In the genomic region with DNA sequence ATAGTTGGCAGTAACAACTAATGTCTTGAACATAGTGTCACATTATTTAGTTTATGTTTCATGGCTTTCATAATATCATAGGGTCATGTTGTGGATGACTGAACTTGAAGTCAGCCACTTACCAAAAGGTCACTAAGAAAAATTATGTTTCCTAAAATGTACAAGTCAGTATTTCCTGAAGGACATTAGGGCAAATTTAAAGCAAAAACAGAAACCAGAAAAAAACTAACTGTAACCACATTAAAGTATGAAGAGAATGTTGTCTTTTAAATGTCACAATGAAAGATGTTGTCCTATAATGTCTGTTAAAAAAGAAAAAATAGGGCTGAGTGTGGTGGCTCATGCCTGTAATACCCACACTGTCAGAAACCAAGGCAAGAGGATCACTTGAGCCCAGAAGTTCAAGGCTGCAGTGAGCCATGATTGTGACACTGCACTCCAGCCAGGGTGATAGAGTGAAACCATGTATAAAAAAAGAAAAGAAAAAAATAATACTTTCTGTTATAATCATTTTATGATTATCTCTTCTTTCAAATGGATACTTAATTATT, we compare ENCODE assay signal across 17 cellular contexts. TPM values are rescaled to one million over a fixed set of nuclear protein-coding genes. Genes with fewer than 3 reads are reported as not detected.
A peak's percentile ranks its signal among the peaks of the same experiment; 100 is the strongest.
DNase-seq lines count a peak whose midpoint lies in the region; ATAC-seq and TF ChIP-seq lines count a peak whose summit lies in the region.
"Had no signal": no experiment of that assay in that cellular context is flagged by ENCODE, and none has a peak within 500 bp of the region (broad histone marks: within the 10 kb centered on the region; RNA-seq: fewer than 3 reads in every experiment).

No MANE protein-coding gene starts in this region.

- peaks cover 16% of the 10 kb centered on the region for H3K36me3 ChIP-seq in DND-41 (ENCODE audit: insufficient read depth, low read length)

- H3K4me3 ChIP-seq in DND-41 (ENCODE audit: low read depth in 1 of 2, low read length in 2 of 2): no peak overlapping the region
- H3K4me3 ChIP-seq in cardiac fibroblast (replicated peaks in 1 of 2; ENCODE audit: low read depth in 2 of 2, low read length in 2 of 2): no peak overlapping the region
- no peak overlapping the region for H3K4me3 ChIP-seq in coronary artery

- no peaks in the 10 kb centered on the region; the same call in 1 of the 2 replicates for H4K20me1 ChIP-seq in DND-41 (ENCODE audit: insufficient read depth, low read length)

- peaks cover 6% of the 10 kb centered on the region; the same call in 1 of the 2 replicates for H3K4me1 ChIP-seq in DND-41 (ENCODE audit: insufficient read depth, low read length)

- peak; percentile 63; the same call in 2 of the 3 replicates for ATAC-seq in DND-41 (ENCODE audit: insufficient read depth, low read depth)

- H2AFZ ChIP-seq in DND-41 (ENCODE audit: low read depth, low read length): no peak overlapping the region

- H3K27ac ChIP-seq in DND-41 (ENCODE audit: low read length) (peak overlapping the region; percentile 39; the same call in 1 of the 2 replicates), coronary artery (no peak overlapping the region)
- H3K27ac ChIP-seq: RWPE1 had no signal

- TF ChIP-seq CTCF in DND-41 (IDR thresholded peaks at IDR 0.05; ENCODE audit: borderline replicate concordance, extremely low read depth, low read length, poor library complexity, severe bottlenecking) (no peak), cardiac fibroblast (IDR thresholded peaks at IDR 0.05; ENCODE audit: low read depth, low read length) (no peak), coronary artery (IDR thresholded peaks at IDR 0.05) (no peak)

- DNase-seq in DND-41 (no peak), M059J (ENCODE audit: low read depth) (peak; percentile 65), cardiac fibroblast (ENCODE audit: low read depth in 2 of 2) (peak; percentile 16 to 50), lung microvascular endothelial cell (ENCODE audit: low read depth in 2 of 2) (peak; percentile 22 to 35), CD1c-positive myeloid dendritic cell (ENCODE audit: extremely low spot score) (no peak), A172 (ENCODE audit: low spot score) (no peak), coronary artery (ENCODE audit: low spot score) (no peak)
- DNase-seq: AML-193; CD4-positive, CD25-positive, alpha-beta regulatory T cell; DMS79 treated with DMSO at 0.1 percent for 48 hours; NCI-H1436 treated with DMSO at 0.1 percent for 48 hours; NCI-H2081; NCI-H2227 treated with DMSO at 0.1 percent for 48 hours; NCI-H526; NK-92 treated with Interleukin-12 subunit alpha and Interleukin-12 subunit beta, amount 100 ng/mL, for 24 hours; OCI-M1 had no signal

- H3K27me3 ChIP-seq in DND-41 (ENCODE audit: insufficient read depth, low read length, poor library complexity): no peaks in the 10 kb centered on the region

- no peak overlapping the region for H3K9ac ChIP-seq in DND-41 (ENCODE audit: low read depth, low read length)

- no peak overlapping the region for H3K4me2 ChIP-seq in DND-41 (ENCODE audit: insufficient read depth, low read length)

- H3K79me2 ChIP-seq in DND-41 (ENCODE audit: insufficient read depth, low read length): peaks cover 39% of the 10 kb centered on the region

- no peaks in the 10 kb centered on the region for H3K9me3 ChIP-seq in DND-41 (ENCODE audit: insufficient read depth, low read length, severe bottlenecking)

RNA-seq across cellular contexts. Expression of a gene that starts 55.8 kb away (rescaled TPM):
- 0.17 and 2.8 TPM in 2 replicates for total RNA-seq in M059J (2014; rRNA removed; shearing (Covaris generic))
- 59.1 and 154 TPM in 2 replicates for total RNA-seq in lung microvascular endothelial cell
- total RNA-seq in A172 (2014; rRNA removed; shearing (Covaris generic)): 0.19 and 0.47 TPM in 2 replicates
- total RNA-seq: CD4-positive, CD25-positive, alpha-beta regulatory T cell had no signal

Comparison
In these comparisons a context has a peak if more than half of its experiments do, and no peak if none do; other contexts are left out.
1. DNase-seq: peak in M059J (single experiment), cardiac fibroblast (2 of 2) and lung microvascular endothelial cell (2 of 2); none in DND-41 (single experiment), CD1c-positive myeloid dendritic cell (single experiment), A172 (single experiment) and coronary artery (single experiment).
2. RNA of a gene that starts 55.8 kb away (total RNA-seq): 59.1 to 154 TPM in lung microvascular endothelial cell; 0.19 to 0.47 TPM in A172 and 0.17 to 2.8 TPM in M059J; every median in the first group is over 10 times any median in the second.